ENCODE assay signal across 8 cellular contexts in the genomic region with DNA sequence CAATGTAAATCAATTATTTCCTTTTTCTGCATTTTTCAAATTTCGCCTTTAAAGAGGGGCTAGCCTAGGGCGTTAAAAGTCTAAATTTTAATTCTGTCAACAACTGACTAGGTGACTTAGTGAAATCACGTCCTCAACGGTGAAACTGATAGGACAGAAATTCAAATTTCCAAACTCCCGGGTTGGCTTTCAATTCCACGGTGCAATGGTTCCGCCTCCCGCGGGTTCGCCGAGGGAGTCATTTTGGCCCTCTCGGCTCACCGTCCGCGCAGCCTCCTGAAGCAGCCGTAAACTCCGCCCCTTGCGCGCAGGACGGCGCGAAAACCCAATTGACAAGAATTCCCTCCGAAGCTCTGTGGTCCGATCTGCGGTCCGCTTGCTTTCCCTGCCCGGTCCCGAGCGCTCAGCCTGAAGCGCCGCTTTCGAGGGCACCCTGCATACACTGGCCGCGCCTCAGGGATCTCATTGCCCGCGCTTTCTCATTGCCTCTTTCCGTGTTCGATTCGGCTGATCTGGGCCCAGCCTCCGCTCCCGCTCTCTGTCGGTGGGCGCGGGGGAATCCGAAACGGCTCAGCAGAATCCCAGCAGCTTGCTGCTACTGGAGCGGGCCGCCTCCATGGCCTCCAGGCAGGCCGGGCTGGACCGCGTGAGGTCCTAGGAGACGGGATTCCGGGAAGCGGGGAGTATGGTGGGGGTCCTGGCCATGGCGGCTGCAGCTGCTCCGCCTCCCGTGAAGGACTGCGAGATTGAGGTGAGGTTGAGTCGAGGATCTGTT. TPM values are rescaled to one million over a fixed set of nuclear protein-coding genes. Genes with fewer than 3 reads are reported as not detected.
A peak's percentile ranks its signal among the peaks of the same experiment; 100 is the strongest.
DNase-seq lines count a peak whose midpoint lies in the region; ATAC-seq, FAIRE-seq and TF ChIP-seq lines count a peak whose summit lies in the region.

A gene with protein sequence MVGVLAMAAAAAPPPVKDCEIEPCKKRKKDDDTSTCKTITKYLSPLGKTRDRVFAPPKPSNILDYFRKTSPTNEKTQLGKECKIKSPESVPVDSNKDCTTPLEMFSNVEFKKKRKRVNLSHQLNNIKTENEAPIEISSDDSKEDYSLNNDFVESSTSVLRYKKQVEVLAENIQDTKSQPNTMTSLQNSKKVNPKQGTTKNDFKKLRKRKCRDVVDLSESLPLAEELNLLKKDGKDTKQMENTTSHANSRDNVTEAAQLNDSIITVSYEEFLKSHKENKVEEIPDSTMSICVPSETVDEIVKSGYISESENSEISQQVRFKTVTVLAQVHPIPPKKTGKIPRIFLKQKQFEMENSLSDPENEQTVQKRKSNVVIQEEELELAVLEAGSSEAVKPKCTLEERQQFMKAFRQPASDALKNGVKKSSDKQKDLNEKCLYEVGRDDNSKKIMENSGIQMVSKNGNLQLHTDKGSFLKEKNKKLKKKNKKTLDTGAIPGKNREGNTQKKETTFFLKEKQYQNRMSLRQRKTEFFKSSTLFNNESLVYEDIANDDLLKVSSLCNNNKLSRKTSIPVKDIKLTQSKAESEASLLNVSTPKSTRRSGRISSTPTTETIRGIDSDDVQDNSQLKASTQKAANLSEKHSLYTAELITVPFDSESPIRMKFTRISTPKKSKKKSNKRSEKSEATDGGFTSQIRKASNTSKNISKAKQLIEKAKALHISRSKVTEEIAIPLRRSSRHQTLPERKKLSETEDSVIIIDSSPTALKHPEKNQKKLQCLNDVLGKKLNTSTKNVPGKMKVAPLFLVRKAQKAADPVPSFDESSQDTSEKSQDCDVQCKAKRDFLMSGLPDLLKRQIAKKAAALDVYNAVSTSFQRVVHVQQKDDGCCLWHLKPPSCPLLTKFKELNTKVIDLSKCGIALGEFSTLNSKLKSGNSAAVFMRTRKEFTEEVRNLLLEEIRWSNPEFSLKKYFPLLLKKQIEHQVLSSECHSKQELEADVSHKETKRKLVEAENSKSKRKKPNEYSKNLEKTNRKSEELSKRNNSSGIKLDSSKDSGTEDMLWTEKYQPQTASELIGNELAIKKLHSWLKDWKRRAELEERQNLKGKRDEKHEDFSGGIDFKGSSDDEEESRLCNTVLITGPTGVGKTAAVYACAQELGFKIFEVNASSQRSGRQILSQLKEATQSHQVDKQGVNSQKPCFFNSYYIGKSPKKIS (N-terminal part only) (plus strand): TSS at position 304 of the 775 bp plus-strand sequence. CDS start 382 bp downstream, at position 686.

- H3K4me2 ChIP-seq in A549: peak within 1 kb of the TSS; percentile 75
- H3K4me2 ChIP-seq in HepG2 (ENCODE audit: low read depth, low read length): peak within 1 kb of the TSS; percentile 92

- H3K36me3 ChIP-seq in HepG2 (replicated peaks in 1 of 2; ENCODE audit: control insufficient read depth in 1 of 2, insufficient read depth in 2 of 2, low read length in 2 of 2): peaks cover 0 to 4% of the 10 kb centered on the region in 2 experiments; a peak in 2 of 5 replicates

- FAIRE-seq in A549 (lab: Jason Lieb, UNC): no peak
- FAIRE-seq in HepG2 (lab: Jason Lieb, UNC): peak; percentile 65

- 0 out of 2 replicates have a peak, but pooled peaks have one; percentile 30 for TF ChIP-seq POLR2A in A549 (IDR thresholded peaks at IDR 0.05; ENCODE audit: low read length)
- peak; percentile 72 to 77; a peak in 3 of 4 replicates for TF ChIP-seq POLR2A in HepG2 (IDR thresholded peaks at IDR 0.05; ENCODE audit: insufficient read depth in 1 of 2, low read depth in 2 of 2, low read length in 2 of 2)

- H3K4me3 ChIP-seq in A549: peak within 1 kb of the TSS; percentile 74
- H3K4me3 ChIP-seq in HepG2 (replicated peaks in 1 of 3; ENCODE audit: insufficient read depth in 1 of 3, low read depth in 2 of 3, low read length in 3 of 3): peak within 1 kb of the TSS; percentile 92 to 97 (median 92)

- BruUV-seq in HepG2 (replicated peaks; lab: Mats Ljungman, UMichigan): no TSS peak

- peak; percentile 89 to 96 for ATAC-seq in A549
- peak; percentile 53 for ATAC-seq in GM18873 (IDR thresholded peaks at IDR 0.05; ENCODE audit: low FRiP score, unreplicated experiment)
- ATAC-seq in HG03571 (IDR thresholded peaks at IDR 0.05; ENCODE audit: unreplicated experiment): peak; percentile 61
- peak; percentile 91 for ATAC-seq in HepG2

- in situ Hi-C loops in HepG2 (cut with HindIII; ENCODE audit: extremely low pct_ligation_motif_present, low pct_unique_long_range_greater_than_20kb): no loop called here

- DNase-seq in A549 (ENCODE audit: low read depth in 1 of 2, low spot score in 1 of 2) (peak; percentile 95 to 97), NCI-H774 (lab: John Stamatoyannopoulos, UW) (peak; percentile 93), dermis microvascular lymphatic vessel endothelial cell (ENCODE audit: low read depth in 2 of 2) (peak; percentile 86 to 92), HepG2 (ENCODE audit: low spot score) (peak; percentile 84)
- peak; percentile 83 for DNase-seq in activated CD4-positive, alpha-beta T cell treated with anti-CD3 and anti-CD28 coated beads, Interleukin-2, amount 50 U/mL, for 1 hour
- DNase-seq in stimulated activated CD4-positive, alpha-beta T cell treated with anti-CD3 and anti-CD28 coated beads, Interleukin-2, amount 100 ng/mL, for 4 hours (ENCODE audit: low read depth): peak; percentile 80

- POLR2A ChIA-PET in A549 (lab: Yijun Ruan, JAX): interaction anchor here (0.5 kb wide), 1 partner anchor 534 kb away, joined by 3 read pairs; no protein-coding TSS in a partner anchor
- POLR2A ChIA-PET in HepG2 (lab: Yijun Ruan, JAX): interaction anchor here (0.9 kb wide), 1 partner anchor 100 kb away, joined by 3 read pairs; no protein-coding TSS in a partner anchor

- H2AFZ ChIP-seq in HepG2 (ENCODE audit: low read length): peak within 1 kb of the TSS; percentile 93

- peaks cover 10% of the 10 kb centered on the region; the same call in 1 of the 3 replicates for H3K4me1 ChIP-seq in A549
- H3K4me1 ChIP-seq in HepG2 (ENCODE audit: insufficient read depth, low read length): peaks cover 32% of the 10 kb centered on the region

- under 1% methylated on average over 48 of the region's 59 CpGs for WGBS in A549 (ENCODE audit: missing lambda C conversion rate)
- 0% methylated on average over 23 of the region's 59 CpGs for WGBS in HepG2 (ENCODE audit: low lambda C conversion rate)

- no peak for TF ChIP-seq CTCF in A549 (IDR thresholded peaks at IDR 0.05)
- 0 out of 2 replicates have a peak, but pooled peaks have one; percentile 15 for TF ChIP-seq CTCF in HepG2 (CRISPR knock-in tag; IDR thresholded peaks at IDR 0.05)

- TF ChIP-seq RAD21 in A549 (conservative IDR thresholded peaks at IDR 0.05 in 1 of 2, IDR thresholded peaks at IDR 0.05 in 1 of 2) (no peak), HepG2 (CRISPR knock-in tag; IDR thresholded peaks at IDR 0.05) (no peak)

- intact Hi-C loops in HepG2 (cut with micrococcal nuclease; ENCODE audit: unreplicated experiment): no loop called here

- peak within 1 kb of the TSS; percentile 78 to 84 for H3K27ac ChIP-seq in A549
- peak within 1 kb of the TSS; percentile 87 for H3K27ac ChIP-seq in HepG2 (ENCODE audit: extremely low read length, insufficient read depth, low read length)

- CTCF ChIA-PET in A549 (lab: Yijun Ruan, JAX) (interaction anchor here (1.0 kb wide), 1 partner anchor 20 kb away, joined by 3 read pairs; no protein-coding TSS in a partner anchor), HepG2 (lab: Yijun Ruan, JAX; ENCODE audit: low intra/inter-chr PET ratio, low total read pairs) (no interaction called here)

- TF ChIP-seq EP300 in A549 (IDR thresholded peaks at IDR 0.05): no peak
- TF ChIP-seq EP300 in HepG2 (IDR thresholded peaks at IDR 0.05; ENCODE audit: low read depth in 2 of 2, low read length in 2 of 2): no peak
- TF ChIP-seq EP300 in HepG2 (CRISPR knock-in tag; IDR thresholded peaks at IDR 0.05; ENCODE audit: borderline replicate concordance): no peak

- no peaks in the 10 kb centered on the region; a peak in 1 of 5 replicates for H3K27me3 ChIP-seq in HepG2 (ENCODE audit: control insufficient read depth in 1 of 2, insufficient read depth in 2 of 2, low read length in 2 of 2)

- peak within 1 kb of the TSS; percentile 84 for H3K9ac ChIP-seq in HepG2 (ENCODE audit: insufficient read depth, low read depth, low read length)

- peaks cover 23% of the 10 kb centered on the region for H3K79me2 ChIP-seq in HepG2 (ENCODE audit: insufficient read depth, low read length)

- H3K9me3 ChIP-seq in A549: no peaks in the 10 kb centered on the region
- H3K9me3 ChIP-seq in HepG2 (ENCODE audit: low read length): no peaks in the 10 kb centered on the region

- H4K20me1 ChIP-seq in HepG2 (ENCODE audit: insufficient read depth, low read length): no peaks in the 10 kb centered on the region

TF ChIP-seq in HepG2, 621 proteins besides CTCF, POLR2A, EP300 and RAD21 (continues in another document):
- TF ChIP-seq JUNB (CRISPR knock-in tag; IDR thresholded peaks at IDR 0.05; ENCODE audit: borderline replicate concordance): no peak

RNA-seq across cellular contexts. Expression of the gene that starts here (rescaled TPM):
- 6.3 and 9.5 TPM in 2 replicates for polyA plus RNA-seq in A549 (2011; rRNA removed)
- 2.0 TPM in 2 replicates for polyA plus RNA-seq in A549 (2012; cell fraction: cytosol; rRNA removed)
- 2.5 and 3.2 TPM in 2 replicates for polyA plus RNA-seq in A549 (2012; cell fraction: nucleus; rRNA removed)
- polyA plus RNA-seq in A549 (2017; fragmentation: RNase III; extraction: RNeasy Plus Mini Kit Qiagen cat#74134 plus additional on column Dnase treatment): 4.5 to 4.9 TPM (median 4.7 TPM) in 3 replicates
- 2.6 and 3.1 TPM in 2 replicates for polyA minus RNA-seq in A549 (2011; rRNA and poly(A)+ RNA removed)
- 1.5 and 2.7 TPM in 2 replicates for total RNA-seq in dermis microvascular lymphatic vessel endothelial cell
- 10.7 and 18.1 TPM in 2 replicates for total RNA-seq in HepG2 (2016; rRNA removed; fragmentation: Illumina TruSeq; extraction: Trizol)
- 3.1 and 3.7 TPM in 2 replicates for total RNA-seq in HepG2 (2016; cell fraction: cytosol; rRNA removed; fragmentation: Illumina TruSeq; extraction: Trizol; ENCODE audit: low read depth)
- 10.6 and 18.0 TPM in 2 replicates for total RNA-seq in HepG2 (2016; cell fraction: insoluble cytoplasmic fraction; rRNA removed; fragmentation: Illumina TruSeq; extraction: Trizol)
- total RNA-seq in HepG2 (2016; cell fraction: membrane; rRNA removed; fragmentation: Illumina TruSeq; extraction: Trizol): 4.3 and 4.4 TPM in 2 replicates
- 20.1 and 22.3 TPM in 2 replicates for total RNA-seq in HepG2 (2016; cell fraction: nucleus; rRNA removed; fragmentation: Illumina TruSeq; extraction: Trizol)
- 1.1 and 1.8 TPM in 2 replicates for polyA plus RNA-seq in HepG2 (2011; rRNA removed)
- 0.49 and 0.54 TPM in 2 replicates for polyA plus RNA-seq in HepG2 (2011; cell fraction: cytosol; rRNA removed)
- polyA plus RNA-seq in HepG2 (2011; cell fraction: nucleus; rRNA removed): 1.6 and 1.7 TPM in 2 replicates
- 1.2 and 2.2 TPM in 2 replicates for polyA plus RNA-seq in HepG2 (2012)
- polyA plus RNA-seq in HepG2 (2016; cell fraction: cytosol; fragmentation: Illumina TruSeq; extraction: Trizol; ENCODE audit: low read depth): 0.09 and 0.11 TPM in 2 replicates
- 6.8 and 6.9 TPM in 2 replicates for polyA plus RNA-seq in HepG2 (2016; cell fraction: insoluble cytoplasmic fraction; fragmentation: Illumina TruSeq; extraction: Trizol; ENCODE audit: low read depth)
- 0.26 and 0.35 TPM in 2 replicates for polyA plus RNA-seq in HepG2 (2016; cell fraction: membrane; fragmentation: Illumina TruSeq; extraction: Trizol; ENCODE audit: low read depth)
- 8.6 and 10.0 TPM in 2 replicates for polyA plus RNA-seq in HepG2 (2016; cell fraction: nucleus; fragmentation: Illumina TruSeq; extraction: Trizol; ENCODE audit: insufficient read depth, low read depth)
- polyA minus RNA-seq in HepG2 (2011; rRNA and poly(A)+ RNA removed; ENCODE audit: low replicate concordance): 1.8 and 3.2 TPM in 2 replicates
- 3.2 and 4.7 TPM in 2 replicates for polyA minus RNA-seq in HepG2 (2011; cell fraction: cytosol; rRNA and poly(A)+ RNA removed)
- polyA minus RNA-seq in HepG2 (2011; cell fraction: nucleus; rRNA and poly(A)+ RNA removed): 12.1 and 15.1 TPM in 2 replicates

Comparison
In these comparisons a context has a peak if more than half of its experiments do, and no peak if none do; other contexts are left out.
1. Peak in every context shown above with its lines: DNase-seq, ATAC-seq, H3K4me3 ChIP-seq and H3K27ac ChIP-seq.